15 cellular contexts compared by ENCODE assay signal in genomic region chr14:102462391-102462790, GRCh38. TPM values are rescaled to one million over a fixed set of nuclear protein-coding genes. Genes with fewer than 3 reads are reported as not detected.
DNase-seq lines count a peak whose midpoint lies in the region; ATAC-seq and TF ChIP-seq lines count a peak whose summit lies in the region.
"Had no signal": no experiment of that assay in that cellular context is flagged by ENCODE, and none has a peak within 500 bp of the region (broad histone marks: within the 10 kb centered on the region; RNA-seq: fewer than 3 reads in every experiment).

No MANE protein-coding gene starts in this region.

- WGBS in gastroesophageal sphincter (ENCODE audit: low coverage in 1 of 2), 2 donors, result 42% methylated on average over 4 of the region's 4 CpGs; no CpG with 5 or more reads in 1 of the 2 donors

- intact Hi-C loops in left ventricle myocardium superior (cut with micrococcal nuclease) (no loop called here), left cardiac atrium (cut with DNase I) (no loop called here)

- peaks cover 14% of the 10 kb centered on the region for H3K4me1 Mint-ChIP-seq in brain

- H3K4me1 ChIP-seq in gastroesophageal sphincter (peaks cover 0 to 20% (median 0%) of the 10 kb centered on the region in 3 donors), skeletal muscle tissue (ENCODE audit: control insufficient read depth in 3 of 3, insufficient read depth in 3 of 3, low read length in 3 of 3) (peaks cover 10 to 20% (median 14%) of the 10 kb centered on the region in 3 donors)
- H3K4me1 ChIP-seq: Caco-2 had no signal

- no peak overlapping the region for H3K4me3 Mint-ChIP-seq in brain
- H3K4me3 Mint-ChIP-seq: CD4-positive, alpha-beta T cell had no signal

- H3K36me3 ChIP-seq in gastroesophageal sphincter (peaks cover 0 to 71% of the 10 kb centered on the region in 2 donors), skeletal muscle tissue (ENCODE audit: control insufficient read depth in 3 of 3, insufficient read depth in 3 of 3, low read length in 3 of 3) (peaks cover 21 to 27% (median 23%) of the 10 kb centered on the region in 3 donors)

- peak; percentile 32 for ATAC-seq in left ventricle myocardium superior
- no peak for ATAC-seq in left cardiac atrium
- ATAC-seq in gastroesophageal sphincter, result no peak
- ATAC-seq in HG02973 (IDR thresholded peaks at IDR 0.05; ENCODE audit: unreplicated experiment), result no peak

- DNase-seq in left ventricle myocardium superior, result no peak
- no peak for DNase-seq in left cardiac atrium
- no peak for DNase-seq in NOMO-1 treated with dmso at 0.1 percent for 144 hours (lab: John Stamatoyannopoulos, UW; ENCODE audit: unreplicated experiment)
- DNase-seq in activated CD4-positive, alpha-beta T cell treated with anti-CD3 and anti-CD28 coated beads for 48 hours, result no peak
- DNase-seq: Caco-2; CD4-positive, alpha-beta T cell; MV-4-11; NCI-H1694 treated with DMSO at 0.1 percent for 48 hours; NCI-H345; NCI-H526 had no signal

- peak overlapping the region in 2 of 3 donors; percentile 25 to 79 for H3K9ac ChIP-seq in skeletal muscle tissue (ENCODE audit: low read depth in 1 of 3, low read length in 3 of 3)
- H3K9ac ChIP-seq: KMS-11 had no signal

- H3K4me3 ChIP-seq in gastroesophageal sphincter (no peak overlapping the region), skeletal muscle tissue (ENCODE audit: low read length in 3 of 3) (no peak overlapping the region)

- no peak for TF ChIP-seq EP300 in gastroesophageal sphincter (IDR thresholded peaks at IDR 0.05)

- peak overlapping the region in 4 of 5 experiments; percentile 33 to 94 (median 89) for H3K27ac Mint-ChIP-seq in brain
- H3K27ac Mint-ChIP-seq: CD4-positive, alpha-beta T cell had no signal

- H3K36me3 Mint-ChIP-seq in brain, result peaks cover 72% of the 10 kb centered on the region

- TF ChIP-seq CTCF in brain (conservative IDR thresholded peaks at IDR 0.05) (no peak), gastroesophageal sphincter (IDR thresholded peaks at IDR 0.05) (no peak)

- H3K9me3 ChIP-seq in gastroesophageal sphincter (no peaks in the 10 kb centered on the region), skeletal muscle tissue (ENCODE audit: control insufficient read depth in 3 of 3, low read length in 3 of 3) (no peaks in the 10 kb centered on the region)
- H3K9me3 ChIP-seq: Caco-2 had no signal

- peaks cover 0 to 3% (median 0%) of the 10 kb centered on the region in 5 experiments for H3K9me3 Mint-ChIP-seq in brain
- H3K9me3 Mint-ChIP-seq: CD4-positive, alpha-beta T cell had no signal

- TF ChIP-seq POLR2A in gastroesophageal sphincter (IDR thresholded peaks at IDR 0.05), result no peak

- H3K27ac ChIP-seq in gastroesophageal sphincter (peak overlapping the region in 3 of 4 donors; percentile 56 to 80 (median 72)), skeletal muscle tissue (ENCODE audit: low read depth, low read length) (peak overlapping the region; percentile 72)
- H3K27ac ChIP-seq: KMS-11 had no signal

- no peaks in the 10 kb centered on the region for H3K27me3 Mint-ChIP-seq in brain
- H3K27me3 Mint-ChIP-seq: CD4-positive, alpha-beta T cell had no signal

- H3K27me3 ChIP-seq in gastroesophageal sphincter (no peaks in the 10 kb centered on the region), skeletal muscle tissue (ENCODE audit: control insufficient read depth in 3 of 3, insufficient read depth in 3 of 3, low read length in 3 of 3) (no peaks in the 10 kb centered on the region)

RNA-seq across cellular contexts. Expression of gene ANKRD9, which starts 47.2 kb away (rescaled TPM):
- 167 TPM for total RNA-seq in left ventricle myocardium superior
- total RNA-seq in left cardiac atrium, result 100 to 1,000 TPM in 1 of 2 donors, 10 to 100 TPM in 1; 97.0 to 160 TPM
- polyA plus RNA-seq in brain (ENCODE audit: insufficient read depth, low read depth, low replicate concordance), result 9.0 TPM
- 10 to 100 TPM; 19.4 to 44.2 (median 31.3) TPM for total RNA-seq in gastroesophageal sphincter
- 9.4 TPM for total RNA-seq in skeletal muscle tissue
